15 cellular contexts compared by ENCODE assay signal in the genomic region with DNA sequence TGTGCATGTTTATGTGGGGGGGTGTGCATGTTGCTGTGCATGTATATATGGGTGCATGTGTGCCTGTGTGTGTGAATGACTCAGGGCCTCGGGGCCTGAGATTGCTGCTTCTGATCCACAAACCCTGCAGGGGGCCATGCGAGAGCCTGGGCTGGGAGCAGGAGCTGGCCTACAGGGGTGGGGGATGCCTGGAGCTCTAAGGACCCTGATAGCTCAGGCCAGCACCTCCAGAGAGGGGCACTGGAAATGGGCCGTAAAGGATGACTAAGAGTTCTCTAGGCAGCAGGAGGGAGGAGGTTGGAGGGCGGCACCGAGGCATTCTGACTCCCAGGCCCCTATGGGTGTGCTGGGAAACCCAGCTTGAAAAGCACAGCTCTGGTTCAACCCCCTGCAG. TPM values are rescaled to one million over a fixed set of nuclear protein-coding genes. Genes with fewer than 3 reads are reported as not detected.
DNase-seq lines count a peak whose midpoint lies in the region; ATAC-seq, FAIRE-seq and TF ChIP-seq lines count a peak whose summit lies in the region.
"Had no signal": no experiment of that assay in that cellular context is flagged by ENCODE, and none has a peak within 500 bp of the region (broad histone marks: within the 10 kb centered on the region; RNA-seq: fewer than 3 reads in every experiment).

No MANE protein-coding gene starts in this region.

- no peak for FAIRE-seq in A549 (lab: Jason Lieb, UNC)

- no peak overlapping the region for H2BK120ac ChIP-seq in mesendoderm (ENCODE audit: low read depth, low read length)

- H3K36me3 ChIP-seq in SK-N-MC (ENCODE audit: insufficient read depth, low read length) (no peaks in the 10 kb centered on the region), mesendoderm (ENCODE audit: control insufficient read depth, insufficient read depth, low read length) (no peaks in the 10 kb centered on the region), mucosa of descending colon (ENCODE audit: low read depth) (no peaks in the 10 kb centered on the region)
- H3K36me3 ChIP-seq: ovary, tibial nerve had no signal

- H3K27ac Mint-ChIP-seq in CD4-positive, alpha-beta T cell: peak overlapping the region; percentile 11
- H3K27ac Mint-ChIP-seq: HFFc6 had no signal

- POLR2A ChIA-PET in A549 (lab: Yijun Ruan, JAX): interaction anchor here (1.1 kb wide), 1 partner anchor 83 kb away, joined by 3 read pairs; no protein-coding TSS in a partner anchor
- POLR2A ChIA-PET in CD4-positive, alpha-beta T cell (lab: Charles Lee): interaction anchor here (0.5 to 1.3 kb wide), 2 partner anchors 22 to 154 kb away, joined by 3 read pairs; no protein-coding TSS in a partner anchor

- no peaks in the 10 kb centered on the region for H3K36me3 Mint-ChIP-seq in CD4-positive, alpha-beta T cell (ENCODE audit: low read depth)

- TF ChIP-seq CTCF in A549 (IDR thresholded peaks at IDR 0.05) (no peak), mucosa of descending colon (IDR thresholded peaks at IDR 0.05) (no peak)
- no peak for TF ChIP-seq CTCF in CD4-positive, alpha-beta T cell (IDR thresholded peaks at IDR 0.05)

- CTCF ChIA-PET in A549 (lab: Yijun Ruan, JAX): interaction anchor here (0.6 to 14.0 kb wide), 59 partner anchors 8 to 361 kb away, joined by 3 to 220 read pairs (median 5); no protein-coding TSS in a partner anchor
- CTCF ChIA-PET in CD4-positive, alpha-beta T cell (lab: Charles Lee): interaction anchor here (0.7 to 1.8 kb wide), 8 partner anchors 11 to 302 kb away, joined by 3 to 15 read pairs (median 4); partner anchors contain the start of gene CAMSAP1

- ATAC-seq in A549: peak; percentile 1 to 8; a peak in 3 of 6 replicates
- ATAC-seq in CD4-positive, alpha-beta T cell (ENCODE audit: poor library complexity): no peak
- no peak for ATAC-seq in GM21723 (IDR thresholded peaks at IDR 0.05; ENCODE audit: unreplicated experiment)
- ATAC-seq in mucosa of descending colon: no peak

- peaks cover 8% of the 10 kb centered on the region for H3K4me1 Mint-ChIP-seq in CD4-positive, alpha-beta T cell (ENCODE audit: low read depth)

- no peak overlapping the region for H3K27ac ChIP-seq in A549
- no peak overlapping the region for H3K27ac ChIP-seq in CD4-positive, alpha-beta T cell (ENCODE audit: low read depth, low read length)
- H3K27ac ChIP-seq in SK-N-MC: no peak overlapping the region
- no peak overlapping the region for H3K27ac ChIP-seq in mesendoderm (ENCODE audit: low read depth, low read length)
- H3K27ac ChIP-seq: ovary, PC-9, VCaP had no signal

- no peak overlapping the region for H2BK5ac ChIP-seq in mesendoderm (ENCODE audit: low read length)

- H3K9me3 ChIP-seq in A549 (no peaks in the 10 kb centered on the region), SK-N-MC (ENCODE audit: low read depth, low read length) (no peaks in the 10 kb centered on the region), mucosa of descending colon (no peaks in the 10 kb centered on the region)
- H3K9me3 ChIP-seq in CD4-positive, alpha-beta T cell (ENCODE audit: control insufficient read depth, low read length): no peaks in the 10 kb centered on the region
- H3K9me3 ChIP-seq: ovary, tibial nerve had no signal

- no peak overlapping the region for H4K8ac ChIP-seq in mesendoderm (ENCODE audit: low read depth, low read length)

- H3K9ac ChIP-seq in SK-N-MC (ENCODE audit: insufficient read length) (no peak overlapping the region), mesendoderm (ENCODE audit: low read length) (no peak overlapping the region)

- WGBS in A549 (ENCODE audit: missing lambda C conversion rate): 17% methylated on average over 5 of the region's 5 CpGs
- WGBS in mesendoderm (ENCODE audit: extremely low coverage, insufficient coverage, low lambda C conversion rate): no CpG with 5 or more reads among the region's 5 CpGs

- H3K4ac ChIP-seq in mesendoderm (ENCODE audit: low read depth, low read length): no peak overlapping the region

- H3K79me2 ChIP-seq in mesendoderm (ENCODE audit: control insufficient read depth, insufficient read depth, low read length): no peaks in the 10 kb centered on the region

- H3K4me3 Mint-ChIP-seq in CD4-positive, alpha-beta T cell: peak overlapping the region; percentile 43
- H3K4me3 Mint-ChIP-seq: activated naive CD4-positive, alpha-beta T cell treated with anti-CD3 and anti-CD28 coated beads for 36 hours; HFFc6 had no signal

- no peak overlapping the region for H4K5ac ChIP-seq in mesendoderm (ENCODE audit: low read length)

- no peak for TF ChIP-seq RAD21 in A549 (conservative IDR thresholded peaks at IDR 0.05 in 1 of 2, IDR thresholded peaks at IDR 0.05 in 1 of 2)

- H3K18ac ChIP-seq in mesendoderm (ENCODE audit: low read length): no peak overlapping the region

- TF ChIP-seq POLR2A in A549 (IDR thresholded peaks at IDR 0.05; ENCODE audit: low read length): no peak

- no peaks in the 10 kb centered on the region for H3K9me3 Mint-ChIP-seq in CD4-positive, alpha-beta T cell
- H3K9me3 Mint-ChIP-seq: activated naive CD4-positive, alpha-beta T cell treated with anti-CD3 and anti-CD28 coated beads for 36 hours; HFFc6 had no signal

- H3K23ac ChIP-seq in mesendoderm (ENCODE audit: low read length): no peak overlapping the region

- no peak for TF ChIP-seq EP300 in A549 (IDR thresholded peaks at IDR 0.05)

- H2BK15ac ChIP-seq in mesendoderm (replicated peaks; ENCODE audit: low read depth): no peak overlapping the region

- no peak overlapping the region for H3K4me3 ChIP-seq in A549
- peak overlapping the region; percentile 15; the same call in 1 of the 2 replicates for H3K4me3 ChIP-seq in SK-N-MC
- H3K4me3 ChIP-seq in mesendoderm (ENCODE audit: low read length): no peak overlapping the region
- no peak overlapping the region for H3K4me3 ChIP-seq in mucosa of descending colon
- H3K4me3 ChIP-seq: lung, ovary, PC-9, tibial nerve had no signal

- no peak overlapping the region for H3K56ac ChIP-seq in mesendoderm (ENCODE audit: low read length)

- H3K27me3 ChIP-seq in CD4-positive, alpha-beta T cell (ENCODE audit: control insufficient read depth, insufficient read depth, low read length): no peaks in the 10 kb centered on the region
- H3K27me3 ChIP-seq in mesendoderm (ENCODE audit: insufficient read depth, low read length, poor library complexity): no peaks in the 10 kb centered on the region
- H3K27me3 ChIP-seq: ovary, tibial nerve had no signal

- intact Hi-C loops in CD4-positive, alpha-beta T cell (cut with DNase I, micrococcal nuclease): loop anchor here (5.0 to 10.0 kb wide), 5 partner anchors 277 to 1647 kb away; partner anchors contain the start of genes EHMT1 (in 1 of the 2), NELFB (in 1 of the 2), QSOX2 (in 1 of the 2) and SNAPC4 (in 1 of the 2)
- intact Hi-C loops in mucosa of descending colon (cut with DNase I, micrococcal nuclease): loop anchor here in 1 of 2 donors (2.0 kb wide), 1 partner anchor 155 kb away; no protein-coding TSS in a partner anchor

- DNase-seq in A549 (ENCODE audit: low read depth in 1 of 2, low spot score in 1 of 2) (no peak), SK-N-MC (ENCODE audit: low read depth, low spot score) (no peak), mesendoderm (peak; percentile 31), HCEC 1CT (no peak), cerebellum (ENCODE audit: low spot score) (no peak), mucosa of descending colon (no peak)
- DNase-seq in CD4-positive, alpha-beta T cell: no peak

- H3K79me1 ChIP-seq in mesendoderm (ENCODE audit: low read length): no peaks in the 10 kb centered on the region

- peaks cover 9% of the 10 kb centered on the region; the same call in 1 of the 3 replicates for H3K4me1 ChIP-seq in A549
- no peaks in the 10 kb centered on the region for H3K4me1 ChIP-seq in mesendoderm (ENCODE audit: control insufficient read depth, low read depth, low read length)
- H3K4me1 ChIP-seq in mucosa of descending colon (ENCODE audit: low read depth): no peaks in the 10 kb centered on the region

- H3K4me2 ChIP-seq in A549: peak overlapping the region; percentile 71
- no peak overlapping the region for H3K4me2 ChIP-seq in mesendoderm (ENCODE audit: low read length)
- H3K4me2 ChIP-seq: PC-9 had no signal

- H2AK5ac ChIP-seq in mesendoderm (ENCODE audit: low read length): no peak overlapping the region

- H3K27me3 Mint-ChIP-seq in CD4-positive, alpha-beta T cell: peaks cover 4% of the 10 kb centered on the region

TF ChIP-seq in A549, 52 proteins besides CTCF, POLR2A, EP300 and RAD21:
- TF ChIP-seq EHMT2 (IDR thresholded peaks at IDR 0.05; ENCODE audit: low read depth) (no peak), NPAS2 (CRISPR knock-in tag; IDR thresholded peaks at IDR 0.05; ENCODE audit: borderline replicate concordance) (no peak), USF2 (IDR thresholded peaks at IDR 0.05) (no peak), RNF2 (IDR thresholded peaks at IDR 0.05; ENCODE audit: borderline replicate concordance, low read depth) (no peak)

RNA-seq across cellular contexts. Expression of gene UBAC1, which starts 6.9 kb away (rescaled TPM):
- polyA plus RNA-seq in A549 (2011; rRNA removed): 31.5 and 37.6 TPM in 2 replicates
- 55.0 and 56.4 TPM in 2 replicates for polyA plus RNA-seq in A549 (2012; cell fraction: cytosol; rRNA removed)
- 44.6 and 56.7 TPM in 2 replicates for polyA plus RNA-seq in A549 (2012; cell fraction: nucleus; rRNA removed)
- 28.7 to 30.8 TPM (median 29.8 TPM) in 3 replicates for polyA plus RNA-seq in A549 (2017; fragmentation: RNase III; extraction: RNeasy Plus Mini Kit Qiagen cat#74134 plus additional on column Dnase treatment)
- 21.2 and 21.9 TPM in 2 replicates for polyA minus RNA-seq in A549 (2011; rRNA and poly(A)+ RNA removed)
- total RNA-seq in CD4-positive, alpha-beta T cell: 10 to 100 TPM; 16.4 to 19.6 TPM
- polyA plus RNA-seq in mesendoderm (2013, experiment 1 of 2): 43.4 TPM
- polyA plus RNA-seq in mesendoderm (2013, experiment 2 of 2): 42.5 TPM
- 21.1 TPM for total RNA-seq in cerebellum
- 10 to 100 TPM; 55.5 to 70.4 (median 64.0) TPM for total RNA-seq in mucosa of descending colon

Comparison
In these comparisons a context has a peak if more than half of its experiments do, and no peak if none do; other contexts are left out.
1. ATAC-seq: peak in A549 (2 of 2); none in CD4-positive, alpha-beta T cell (single experiment), GM21723 (single experiment) and mucosa of descending colon (single experiment).